Comparison of ENCODE assay signal across 19 cellular contexts in the genomic region with DNA sequence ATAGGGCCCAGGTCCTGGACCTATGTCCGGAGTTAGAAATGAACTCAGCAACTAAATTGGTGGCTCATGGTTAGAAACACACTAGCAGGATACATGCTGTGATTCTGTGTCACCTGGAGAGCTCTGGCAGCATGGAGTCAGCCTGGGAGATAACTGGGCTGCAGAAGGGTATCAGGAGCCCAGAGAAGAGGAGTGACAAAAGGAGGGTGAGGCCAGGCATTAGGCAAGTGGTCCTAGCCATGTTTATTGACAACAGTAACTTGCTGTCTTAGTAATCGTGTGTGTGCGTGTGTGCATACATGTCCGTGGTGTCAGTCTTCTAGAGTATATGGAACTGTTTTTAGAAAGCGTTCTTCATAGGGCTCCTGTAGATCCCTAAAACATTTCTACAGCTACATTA.
DNase-seq lines count a peak whose midpoint lies in the region; ATAC-seq and TF ChIP-seq lines count a peak whose summit lies in the region.
"Had no signal": no experiment of that assay in that cellular context is flagged by ENCODE, and none has a peak within 500 bp of the region (broad histone marks: within the 10 kb centered on the region; RNA-seq: fewer than 3 reads in every experiment).

No MANE protein-coding gene starts in this region.

- H3K27me3 ChIP-seq in left ventricle myocardium inferior (ENCODE audit: low read depth), result no peaks in the 10 kb centered on the region
- peaks cover 5% of the 10 kb centered on the region for H3K27me3 ChIP-seq in osteoblast (ENCODE audit: insufficient read depth, low read length)
- H3K27me3 ChIP-seq in vagina, result no peaks in the 10 kb centered on the region

- H3K27ac Mint-ChIP-seq in mesothelial cell of epicardium, result no peak overlapping the region
- H3K27ac Mint-ChIP-seq: activated naive CD8-positive, alpha-beta T cell; activated T-cell treated with anti-CD3 and anti-CD28 coated beads, Interleukin-2, amount 50 U/mL, for 24 hours; CD4-positive, alpha-beta T cell had no signal

- intact Hi-C loops in left ventricle myocardium inferior (cut with micrococcal nuclease), result no loop called here
- intact Hi-C loops in Right ventricle myocardium superior (cut with DNase I), result no loop called here
- intact Hi-C loops in vagina (cut with DNase I), result no loop called here

- no peak for TF ChIP-seq POLR2A in vagina (IDR thresholded peaks at IDR 0.05)

- H3K9me3 ChIP-seq in left ventricle myocardium inferior (replicated peaks) (no peaks in the 10 kb centered on the region), osteoblast (ENCODE audit: low read depth, low read length) (no peaks in the 10 kb centered on the region), vagina (no peaks in the 10 kb centered on the region)

- ATAC-seq in Right ventricle myocardium superior (ENCODE audit: poor library complexity), result no peak

- H3K36me3 ChIP-seq in left ventricle myocardium inferior (no peaks in the 10 kb centered on the region), osteoblast (ENCODE audit: insufficient read depth, low read length) (no peaks in the 10 kb centered on the region), vagina (no peaks in the 10 kb centered on the region)

- H3K4me1 ChIP-seq in left ventricle myocardium inferior (peaks cover 5% of the 10 kb centered on the region), osteoblast (ENCODE audit: insufficient read depth, low read length) (no peaks in the 10 kb centered on the region), vagina (no peaks in the 10 kb centered on the region)

- peak overlapping the region; percentile 35 for H3K4me3 ChIP-seq in left ventricle myocardium inferior
- H3K4me3 ChIP-seq in fibroblast of the aortic adventitia (ENCODE audit: low read depth, low read length), result no peak overlapping the region
- H3K4me3 ChIP-seq in osteoblast (ENCODE audit: insufficient read depth, low read length), result peak overlapping the region; percentile 42
- H3K4me3 ChIP-seq in vagina, result no peak overlapping the region

- H3K4me2 ChIP-seq in osteoblast (ENCODE audit: insufficient read depth, low read length), result peak overlapping the region; percentile 49

- H3K36me3 Mint-ChIP-seq in mesothelial cell of epicardium, result no peaks in the 10 kb centered on the region
- H3K36me3 Mint-ChIP-seq: activated naive CD8-positive, alpha-beta T cell had no signal

- TF ChIP-seq CTCF in left ventricle myocardium inferior (IDR thresholded peaks at IDR 0.05; ENCODE audit: borderline replicate concordance), result no peak
- TF ChIP-seq CTCF in fibroblast of the aortic adventitia (IDR thresholded peaks at IDR 0.05; ENCODE audit: insufficient read depth, low read length), result no peak
- TF ChIP-seq CTCF in osteoblast (IDR thresholded peaks at IDR 0.05; ENCODE audit: extremely low read depth, low read depth, low read length), result no peak
- TF ChIP-seq CTCF in vagina (IDR thresholded peaks at IDR 0.05), result no peak
- TF ChIP-seq CTCF in mesothelial cell of epicardium (IDR thresholded peaks at IDR 0.05; ENCODE audit: unreplicated experiment), result no peak

- no peaks in the 10 kb centered on the region for H3K27me3 Mint-ChIP-seq in mesothelial cell of epicardium (ENCODE audit: low read depth)
- H3K27me3 Mint-ChIP-seq: activated T-cell treated with anti-CD3 and anti-CD28 coated beads, Interleukin-2, amount 50 U/mL, for 24 hours; CD4-positive, alpha-beta T cell; central memory CD8-positive, alpha-beta T cell had no signal

- peak overlapping the region; percentile 40 for H2AFZ ChIP-seq in osteoblast (ENCODE audit: low read length)

- DNase-seq in left ventricle myocardium inferior (no peak), Right ventricle myocardium superior (no peak), fibroblast of the aortic adventitia (ENCODE audit: low read depth) (peak; percentile 7), osteoblast (ENCODE audit: insufficient read length, low spot score, missing footprints) (no peak), vagina (ENCODE audit: extremely low spot score in 2 of 2) (no peak), NCI-H2107 (lab: John Stamatoyannopoulos, UW) (no peak), mesothelial cell of epicardium (ENCODE audit: low spot score in 2 of 2, unreplicated experiment in 2 of 2) (no peak), NCI-H226 (no peak)
- DNase-seq: activated CD4-positive, alpha-beta T cell treated with anti-CD3 and anti-CD28 coated beads, Interleukin-2, amount 50 U/mL, for 48 hours; activated T-cell treated with anti-CD3 and anti-CD28 coated beads, Interleukin-2, amount 50 U/mL, for 24 hours; CD4-positive, alpha-beta T cell; DMS53; head of caudate nucleus; islet precursor cell; MV-4-11; NCI-H2029 treated with DMSO at 0.1 percent for 48 hours; stimulated activated naive CD4-positive, alpha-beta T cell had no signal

- H3K9me3 Mint-ChIP-seq in mesothelial cell of epicardium, result no peaks in the 10 kb centered on the region
- H3K9me3 Mint-ChIP-seq: activated T-cell treated with anti-CD3 and anti-CD28 coated beads, Interleukin-2, amount 50 U/mL, for 24 hours; CD4-positive, alpha-beta T cell had no signal

- H4K20me1 ChIP-seq in osteoblast (ENCODE audit: insufficient read depth, low read length), result no peaks in the 10 kb centered on the region

- H3K27ac ChIP-seq in left ventricle myocardium inferior (replicated peaks) (no peak overlapping the region), osteoblast (ENCODE audit: low read depth, low read length) (no peak overlapping the region), vagina (peak overlapping the region; percentile 40)

- no peaks in the 10 kb centered on the region for H3K79me2 ChIP-seq in osteoblast (ENCODE audit: insufficient read depth, low read length)

- H3K4me1 Mint-ChIP-seq in mesothelial cell of epicardium, result no peaks in the 10 kb centered on the region
- H3K4me1 Mint-ChIP-seq: central memory CD8-positive, alpha-beta T cell had no signal

- H3K4me3 Mint-ChIP-seq in mesothelial cell of epicardium, result no peak overlapping the region
- H3K4me3 Mint-ChIP-seq: activated naive CD8-positive, alpha-beta T cell; activated T-cell treated with anti-CD3 and anti-CD28 coated beads, Interleukin-2, amount 50 U/mL, for 24 hours; CD4-positive, alpha-beta T cell; central memory CD8-positive, alpha-beta T cell had no signal

Comparison
In these comparisons a context has a peak if more than half of its experiments do, and no peak if none do; other contexts are left out.
1. H3K4me3 ChIP-seq: peak in left ventricle myocardium inferior (single experiment) and osteoblast (single experiment); none in fibroblast of the aortic adventitia (single experiment) and vagina (0 of 2).